Comparison of ENCODE assay signal across 19 cellular contexts in the genomic region with DNA sequence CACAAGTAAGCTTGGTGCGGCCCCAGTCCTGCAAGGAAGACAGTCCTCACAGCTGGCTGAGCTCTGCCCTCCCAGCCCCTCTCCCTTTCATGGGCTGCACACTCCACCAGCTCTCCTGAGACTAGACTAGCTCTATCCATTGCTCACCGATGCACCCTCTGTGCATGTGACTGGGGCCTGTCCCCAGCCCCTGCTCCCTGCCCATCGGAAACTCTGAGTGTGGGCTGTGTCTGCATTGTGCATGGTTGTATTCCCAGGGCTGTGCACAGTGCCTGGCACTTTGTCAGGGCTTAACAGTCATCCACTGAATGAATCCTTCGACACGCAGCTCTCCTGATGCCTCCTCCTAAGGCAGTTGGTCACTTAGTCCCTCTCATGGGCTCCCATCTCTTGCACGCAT.
DNase-seq lines count a peak whose midpoint lies in the region; ATAC-seq and TF ChIP-seq lines count a peak whose summit lies in the region.
"Had no signal": no experiment of that assay in that cellular context is flagged by ENCODE, and none has a peak within 500 bp of the region (broad histone marks: within the 10 kb centered on the region; RNA-seq: fewer than 3 reads in every experiment).

No MANE protein-coding gene starts in this region.

- H3K18ac ChIP-seq in H9 (ENCODE audit: insufficient read length, low read depth, low read length): no peak overlapping the region

- peaks cover 0 to 18% (median 3%) of the 10 kb centered on the region in 4 donors for H3K36me3 ChIP-seq in sigmoid colon

- H2BK15ac ChIP-seq in H9 (ENCODE audit: low read depth, low read length): no peak overlapping the region

- DNase-seq in activated naive CD8-positive, alpha-beta T cell treated with anti-CD3 and anti-CD28 coated beads, Interleukin-2, amount 50 U/mL, for 24 hours: peak; percentile 11
- no peak for DNase-seq in activated naive CD8-positive, alpha-beta T cell treated with anti-CD3 and anti-CD28 coated beads for 36 hours
- DNase-seq in H9 (no peak), left ventricle myocardium superior (no peak), sigmoid colon (no peak), NCI-H1092 (lab: John Stamatoyannopoulos, UW) (no peak)
- DNase-seq in activated T-helper 1 cell treated with anti-CD3 and anti-CD28 coated beads, Interleukin-12 subunit alpha, Interleukin-12 subunit beta, Interleukin-2, Interleukin-4 antibody, amounts not matched to agents 30 ng/mL and 10 ng/mL and 1 ng/mL, durations not matched to agents 14 hours and 24 hours and 36 hours (ENCODE audit: low spot score): no peak
- DNase-seq: DMS53, GDM1, KG1, NCI-H1092 treated with DMSO at 0.1 percent for 48 hours, NCI-H2081, NCI-H2171, NCI-H345, NCI-H524 treated with DMSO at 0.1 percent for 48 hours, NCI-H82 had no signal

- H3K4me3 Mint-ChIP-seq in activated naive CD8-positive, alpha-beta T cell treated with anti-CD3 and anti-CD28 coated beads, Interleukin-2, amount 50 U/mL, for 24 hours: no peak overlapping the region
- no peak overlapping the region for H3K4me3 Mint-ChIP-seq in activated naive CD8-positive, alpha-beta T cell treated with anti-CD3 and anti-CD28 coated beads for 36 hours
- no peak overlapping the region for H3K4me3 Mint-ChIP-seq in H9
- no peak overlapping the region for H3K4me3 Mint-ChIP-seq in activated T-helper 1 cell treated with anti-CD3 and anti-CD28 coated beads, Interleukin-12 subunit alpha, Interleukin-12 subunit beta, Interleukin-2, Interleukin-4 antibody, amounts not matched to agents 30 ng/mL and 10 ng/mL and 1 ng/mL, durations not matched to agents 14 hours and 24 hours and 36 hours

- TF ChIP-seq EP300 in sigmoid colon (IDR thresholded peaks at IDR 0.05): no peak

- no peak overlapping the region for H3K4ac ChIP-seq in H9 (ENCODE audit: low read depth, low read length)

- no peaks in the 10 kb centered on the region for H3K79me1 ChIP-seq in H9 (ENCODE audit: insufficient read depth, low read depth, low read length, poor library complexity, severe bottlenecking)

- H3K27ac Mint-ChIP-seq in activated naive CD8-positive, alpha-beta T cell treated with anti-CD3 and anti-CD28 coated beads, Interleukin-2, amount 50 U/mL, for 24 hours: no peak overlapping the region
- H3K27ac Mint-ChIP-seq in activated naive CD8-positive, alpha-beta T cell treated with anti-CD3 and anti-CD28 coated beads for 36 hours: no peak overlapping the region
- H3K27ac Mint-ChIP-seq in H9: 0 out of 7 replicates have a peak overlapping the region, but pooled peaks of 2 of the 3 experiments have one; percentile 40 to 44
- no peak overlapping the region for H3K27ac Mint-ChIP-seq in activated T-helper 1 cell treated with anti-CD3 and anti-CD28 coated beads, Interleukin-12 subunit alpha, Interleukin-12 subunit beta, Interleukin-2, Interleukin-4 antibody, amounts not matched to agents 30 ng/mL and 10 ng/mL and 1 ng/mL, durations not matched to agents 14 hours and 24 hours and 36 hours

- no peak overlapping the region for H3T11ph ChIP-seq in H9 (ENCODE audit: low read length)

- H2BK120ac ChIP-seq in H9 (ENCODE audit: low read depth, low read length, poor library complexity, severe bottlenecking): no peak overlapping the region

- H3K4me1 Mint-ChIP-seq in activated naive CD8-positive, alpha-beta T cell treated with anti-CD3 and anti-CD28 coated beads, Interleukin-2, amount 50 U/mL, for 24 hours: no peaks in the 10 kb centered on the region
- H3K4me1 Mint-ChIP-seq in activated naive CD8-positive, alpha-beta T cell treated with anti-CD3 and anti-CD28 coated beads for 36 hours: no peaks in the 10 kb centered on the region
- peaks cover 16 to 28% of the 10 kb centered on the region in 2 experiments for H3K4me1 Mint-ChIP-seq in H9
- no peaks in the 10 kb centered on the region for H3K4me1 Mint-ChIP-seq in activated T-helper 1 cell treated with anti-CD3 and anti-CD28 coated beads, Interleukin-12 subunit alpha, Interleukin-12 subunit beta, Interleukin-2, Interleukin-4 antibody, amounts not matched to agents 30 ng/mL and 10 ng/mL and 1 ng/mL, durations not matched to agents 14 hours and 24 hours and 36 hours (ENCODE audit: low read depth)

- H3K23me2 ChIP-seq in H9 (ENCODE audit: insufficient read length, low read depth, low read length, poor library complexity, severe bottlenecking): no peaks in the 10 kb centered on the region

- TF ChIP-seq CTCF in H9 (conservative IDR thresholded peaks at IDR 0.05) (no peak), sigmoid colon (IDR thresholded peaks at IDR 0.05) (no peak)

- H3K79me2 ChIP-seq in H9 (ENCODE audit: insufficient read depth, low read length): no peaks in the 10 kb centered on the region

- H3K23ac ChIP-seq in H9 (ENCODE audit: insufficient read length, low read depth, low read length): no peak overlapping the region

- H4K8ac ChIP-seq in H9 (replicated peaks; ENCODE audit: insufficient read length, low read depth, low read length): no peak overlapping the region

- no peak overlapping the region for H2BK12ac ChIP-seq in H9 (ENCODE audit: insufficient read length, low read depth, low read length)

- H2BK5ac ChIP-seq in H9 (ENCODE audit: insufficient read length, low read length): no peak overlapping the region

- H3K4me3 ChIP-seq in sigmoid colon: no peak overlapping the region

- WGBS in H9 (ENCODE audit: extremely low coverage, insufficient read length, low lambda C conversion rate): no CpG with 5 or more reads among the region's 6 CpGs
- WGBS in sigmoid colon, 2 donors: 94 to 97% methylated on average over 6 of the region's 6 CpGs

- intact Hi-C loops in left ventricle myocardium superior (cut with micrococcal nuclease) (loop anchor here (10.0 kb wide), 2 partner anchors 58 to 168 kb away; no protein-coding TSS in a partner anchor), sigmoid colon (cut with DNase I) (loop anchor here (2.0 kb wide), 1 partner anchor 16 kb away; no protein-coding TSS in a partner anchor)
- intact Hi-C loops in activated T-helper 1 cell treated with anti-CD3 and anti-CD28 coated beads, Interleukin-12 subunit alpha, Interleukin-12 subunit beta, Interleukin-2, Interleukin-4 antibody, amounts not matched to agents 30 ng/mL and 10 ng/mL and 1 ng/mL, durations not matched to agents 14 hours and 24 hours and 36 hours (cut with micrococcal nuclease): no loop called here

- TF ChIP-seq POLR2A in sigmoid colon (IDR thresholded peaks at IDR 0.05): no peak

- H3K9ac ChIP-seq in H9 (ENCODE audit: extremely low read depth, insufficient read length, low read length): no peak overlapping the region

- H4K20me1 ChIP-seq in H9 (ENCODE audit: control insufficient read depth, insufficient read depth, insufficient read length): peaks cover 3% of the 10 kb centered on the region

- H3K27ac ChIP-seq in H9 (ENCODE audit: insufficient read length, low read depth, low read length) (no peak overlapping the region), sigmoid colon (peak overlapping the region in 3 of 4 donors; percentile 87 to 95 (median 90))
- H3K27ac ChIP-seq: C4-2B had no signal

- H3K9me3 ChIP-seq in H9 (ENCODE audit: control insufficient read depth, low read depth, low read length) (no peaks in the 10 kb centered on the region), sigmoid colon (no peaks in the 10 kb centered on the region)

- no peak overlapping the region for H3K56ac ChIP-seq in H9 (ENCODE audit: insufficient read length, low read depth, low read length)

- no peak overlapping the region for H2BK20ac ChIP-seq in H9 (ENCODE audit: low read depth, low read length, poor library complexity, severe bottlenecking)

- no peaks in the 10 kb centered on the region; the same call in 1 of the 2 replicates for H3K4me1 ChIP-seq in H9 (ENCODE audit: insufficient read depth, low read length)
- peaks cover 0 to 56% (median 53%) of the 10 kb centered on the region in 4 donors for H3K4me1 ChIP-seq in sigmoid colon

- no peaks in the 10 kb centered on the region for H3K27me3 ChIP-seq in H9 (ENCODE audit: insufficient read depth, low read length)
- no peaks in the 10 kb centered on the region for H3K27me3 ChIP-seq in sigmoid colon

- no peaks in the 10 kb centered on the region for H3K9me3 Mint-ChIP-seq in activated naive CD8-positive, alpha-beta T cell treated with anti-CD3 and anti-CD28 coated beads, Interleukin-2, amount 50 U/mL, for 24 hours
- no peaks in the 10 kb centered on the region for H3K9me3 Mint-ChIP-seq in activated naive CD8-positive, alpha-beta T cell treated with anti-CD3 and anti-CD28 coated beads for 36 hours
- H3K9me3 Mint-ChIP-seq in H9: no peaks in the 10 kb centered on the region
- no peaks in the 10 kb centered on the region for H3K9me3 Mint-ChIP-seq in activated T-helper 1 cell treated with anti-CD3 and anti-CD28 coated beads, Interleukin-12 subunit alpha, Interleukin-12 subunit beta, Interleukin-2, Interleukin-4 antibody, amounts not matched to agents 30 ng/mL and 10 ng/mL and 1 ng/mL, durations not matched to agents 14 hours and 24 hours and 36 hours

- no peak overlapping the region for H4K91ac ChIP-seq in H9 (ENCODE audit: insufficient read length, low read depth, low read length)

- no peak overlapping the region for H4K5ac ChIP-seq in H9 (ENCODE audit: insufficient read length, low read depth, low read length)

- ATAC-seq in activated naive CD8-positive, alpha-beta T cell treated with anti-CD3 and anti-CD28 coated beads, Interleukin-2, amount 50 U/mL, for 24 hours: peak; percentile 89
- ATAC-seq in left ventricle myocardium superior (peak; percentile 1), GM21390 (IDR thresholded peaks at IDR 0.05; ENCODE audit: unreplicated experiment) (no peak)
- ATAC-seq: Panc1 had no signal

- no peak overlapping the region for H3K4me2 ChIP-seq in H9 (ENCODE audit: insufficient read depth, insufficient read length, low read length)

- H2AFZ ChIP-seq in H9 (ENCODE audit: low read length): no peak overlapping the region

- H2AK5ac ChIP-seq in H9 (ENCODE audit: insufficient read length, low read length): no peak overlapping the region

- H3K27me3 Mint-ChIP-seq in activated naive CD8-positive, alpha-beta T cell treated with anti-CD3 and anti-CD28 coated beads, Interleukin-2, amount 50 U/mL, for 24 hours: no peaks in the 10 kb centered on the region
- no peaks in the 10 kb centered on the region for H3K27me3 Mint-ChIP-seq in activated naive CD8-positive, alpha-beta T cell treated with anti-CD3 and anti-CD28 coated beads for 36 hours
- H3K27me3 Mint-ChIP-seq in H9 (ENCODE audit: low read depth): no peaks in the 10 kb centered on the region; the same call in 1 of the 2 replicates
- peaks cover 2% of the 10 kb centered on the region for H3K27me3 Mint-ChIP-seq in activated T-helper 1 cell treated with anti-CD3 and anti-CD28 coated beads, Interleukin-12 subunit alpha, Interleukin-12 subunit beta, Interleukin-2, Interleukin-4 antibody, amounts not matched to agents 30 ng/mL and 10 ng/mL and 1 ng/mL, durations not matched to agents 14 hours and 24 hours and 36 hours (ENCODE audit: insufficient read depth)

- H3K36me3 Mint-ChIP-seq in activated naive CD8-positive, alpha-beta T cell treated with anti-CD3 and anti-CD28 coated beads, Interleukin-2, amount 50 U/mL, for 24 hours (ENCODE audit: low read depth): peaks cover 2% of the 10 kb centered on the region
- peaks cover 3% of the 10 kb centered on the region for H3K36me3 Mint-ChIP-seq in activated naive CD8-positive, alpha-beta T cell treated with anti-CD3 and anti-CD28 coated beads for 36 hours
- H3K36me3 Mint-ChIP-seq in H9 (ENCODE audit: insufficient read depth in 1 of 3, low read depth in 3 of 3): peaks cover 0 to 7% (median 0%) of the 10 kb centered on the region in 3 experiments; a peak in 4 of 7 replicates
- H3K36me3 Mint-ChIP-seq in activated T-helper 1 cell treated with anti-CD3 and anti-CD28 coated beads, Interleukin-12 subunit alpha, Interleukin-12 subunit beta, Interleukin-2, Interleukin-4 antibody, amounts not matched to agents 30 ng/mL and 10 ng/mL and 1 ng/mL, durations not matched to agents 14 hours and 24 hours and 36 hours (ENCODE audit: low read depth): no peaks in the 10 kb centered on the region

- H3K14ac ChIP-seq in H9 (ENCODE audit: insufficient read depth, low read length): no peak overlapping the region

Comparison
In these comparisons a context has a peak if more than half of its experiments do, and no peak if none do; other contexts are left out.
1. H3K27ac Mint-ChIP-seq: peak in H9 (2 of 3); none in activated naive CD8-positive, alpha-beta T cell treated with anti-CD3 and anti-CD28 coated beads, Interleukin-2, amount 50 U/mL, for 24 hours (single experiment), activated naive CD8-positive, alpha-beta T cell treated with anti-CD3 and anti-CD28 coated beads for 36 hours (single experiment) and activated T-helper 1 cell treated with anti-CD3 and anti-CD28 coated beads, Interleukin-12 subunit alpha, Interleukin-12 subunit beta, Interleukin-2, Interleukin-4 antibody, amounts not matched to agents 30 ng/mL and 10 ng/mL and 1 ng/mL, durations not matched to agents 14 hours and 24 hours and 36 hours (single experiment).